ENCODE assay signal across 12 cellular contexts in the genomic region with DNA sequence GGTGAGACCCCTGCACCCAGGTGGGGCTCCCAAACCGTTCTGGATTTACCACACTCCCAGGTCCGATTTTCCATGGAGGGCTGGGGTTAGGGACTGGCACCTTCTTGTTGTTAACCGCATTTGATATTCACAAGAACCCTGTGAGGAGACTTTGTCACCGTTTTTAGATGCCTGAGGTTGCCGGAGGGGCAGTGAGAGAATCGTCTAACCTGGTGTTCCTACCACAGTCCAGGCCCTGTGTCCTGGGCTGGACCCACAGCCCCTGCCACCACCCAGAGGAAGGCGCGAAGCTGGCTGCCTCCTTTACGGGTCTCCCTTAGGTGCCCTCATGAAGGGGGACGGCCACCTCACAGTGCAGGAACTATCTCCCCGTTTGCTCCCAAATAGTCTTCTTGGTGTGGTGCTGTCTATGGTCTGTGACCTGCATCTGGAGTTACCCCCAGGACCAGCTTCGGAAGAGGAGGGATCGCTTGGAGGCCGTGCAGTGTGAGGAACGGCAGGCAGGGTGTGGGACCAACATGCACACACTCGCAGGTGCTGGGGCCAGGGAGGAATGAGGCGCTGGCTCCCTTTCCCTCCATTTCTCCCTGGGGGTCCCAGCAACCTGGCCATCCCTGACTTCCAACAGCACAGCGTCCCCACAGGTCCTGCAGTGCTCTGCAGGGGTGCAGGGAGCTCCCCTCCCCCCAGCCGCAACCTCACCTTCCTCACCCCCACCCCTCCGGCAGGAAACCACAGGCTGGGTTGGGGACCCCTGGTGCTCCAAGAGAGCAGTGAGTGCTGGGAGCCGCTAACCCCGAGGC. TPM values are rescaled to one million over a fixed set of nuclear protein-coding genes. Genes with fewer than 3 reads are reported as not detected.
DNase-seq lines count a peak whose midpoint lies in the region; ATAC-seq and TF ChIP-seq lines count a peak whose summit lies in the region.
"Had no signal": no experiment of that assay in that cellular context is flagged by ENCODE, and none has a peak within 500 bp of the region (broad histone marks: within the 10 kb centered on the region; RNA-seq: fewer than 3 reads in every experiment).

No MANE protein-coding gene starts in this region.

- POLR2A ChIA-PET in CD4-positive, alpha-beta memory T cell (lab: Charles Lee; ENCODE audit: partially characterized antibody), result no interaction called here

- CTCF ChIA-PET in CD4-positive, alpha-beta memory T cell (lab: Charles Lee; ENCODE audit: partially characterized antibody), result no interaction called here

- H4K5ac ChIP-seq in H9 (ENCODE audit: insufficient read length, low read depth, low read length), result no peak overlapping the region

- no peak overlapping the region for H3K27ac Mint-ChIP-seq in CD4-positive, alpha-beta memory T cell
- H3K27ac Mint-ChIP-seq in H9, result no peak overlapping the region
- H3K27ac Mint-ChIP-seq in central memory CD8-positive, alpha-beta T cell (ENCODE audit: low read depth), result no peak overlapping the region
- no peak overlapping the region for H3K27ac Mint-ChIP-seq in nephron progenitor cell

- no peak overlapping the region for H3K14ac ChIP-seq in H9 (ENCODE audit: insufficient read depth, low read length)

- TF ChIP-seq CTCF in H9 (conservative IDR thresholded peaks at IDR 0.05), result peak; percentile 64
- peak; percentile 48 for TF ChIP-seq CTCF in nephron progenitor cell (IDR thresholded peaks at IDR 0.05)
- peak in 1 of 6 experiments; percentile 21 for TF ChIP-seq CTCF in thyroid gland (IDR thresholded peaks at IDR 0.05)

- DNase-seq in CD4-positive, alpha-beta memory T cell, result no peak
- DNase-seq in H9, result peak; percentile 81
- no peak for DNase-seq in central memory CD8-positive, alpha-beta T cell (ENCODE audit: low spot score in 2 of 2)
- DNase-seq in nephron progenitor cell, result no peak
- DNase-seq in thyroid gland, result no peak
- DNase-seq in inferior parietal cortex (ENCODE audit: extremely low spot score), result no peak
- DNase-seq in SKM-1 treated with dmso at 0.1 percent for 144 hours (lab: John Stamatoyannopoulos, UW; ENCODE audit: unreplicated experiment), result no peak
- DNase-seq: mesenchymal stem cell, NCI-H510A, small intestine had no signal

- H3K27me3 ChIP-seq in CD4-positive, alpha-beta memory T cell (ENCODE audit: insufficient read depth, low read length), result peaks cover 41% of the 10 kb centered on the region
- H3K27me3 ChIP-seq in H9 (ENCODE audit: insufficient read depth, low read length) (peaks cover 92% of the 10 kb centered on the region), thyroid gland (peaks cover 77% of the 10 kb centered on the region)

- no peak overlapping the region for H3T11ph ChIP-seq in H9 (ENCODE audit: low read length)

- no peak for TF ChIP-seq POLR2A in thyroid gland (IDR thresholded peaks at IDR 0.05)

- no peak overlapping the region for H2BK120ac ChIP-seq in H9 (ENCODE audit: low read depth, low read length, poor library complexity, severe bottlenecking)

- H3K79me2 ChIP-seq in H9 (ENCODE audit: insufficient read depth, low read length), result no peaks in the 10 kb centered on the region

- H3K9me3 Mint-ChIP-seq in CD4-positive, alpha-beta memory T cell, result no peaks in the 10 kb centered on the region
- peaks cover 4 to 10% of the 10 kb centered on the region in 2 experiments; a peak in 3 of 5 replicates for H3K9me3 Mint-ChIP-seq in H9
- no peaks in the 10 kb centered on the region for H3K9me3 Mint-ChIP-seq in central memory CD8-positive, alpha-beta T cell
- no peaks in the 10 kb centered on the region for H3K9me3 Mint-ChIP-seq in nephron progenitor cell

- peaks cover 30% of the 10 kb centered on the region for H3K4me1 ChIP-seq in CD4-positive, alpha-beta memory T cell (ENCODE audit: insufficient read depth, low read length)
- H3K4me1 ChIP-seq in H9 (ENCODE audit: insufficient read depth, low read length), result 0 out of 2 replicates have a peak, but pooled peaks cover 2% of the 10 kb centered on the region
- H3K4me1 ChIP-seq in thyroid gland, result peaks cover 22 to 55% of the 10 kb centered on the region in 2 donors

- peaks cover 60 to 62% of the 10 kb centered on the region in 2 donors for H3K27me3 Mint-ChIP-seq in CD4-positive, alpha-beta memory T cell
- H3K27me3 Mint-ChIP-seq in H9 (ENCODE audit: low read depth) (peaks cover 100% of the 10 kb centered on the region), nephron progenitor cell (ENCODE audit: low read depth, poor library complexity) (peaks cover 100% of the 10 kb centered on the region)
- peaks cover 91% of the 10 kb centered on the region for H3K27me3 Mint-ChIP-seq in central memory CD8-positive, alpha-beta T cell

- H2BK12ac ChIP-seq in H9 (ENCODE audit: insufficient read length, low read depth, low read length), result no peak overlapping the region

- H3K9ac ChIP-seq in H9 (ENCODE audit: extremely low read depth, insufficient read length, low read length), result no peak overlapping the region

- no peak overlapping the region for H3K4ac ChIP-seq in H9 (ENCODE audit: low read depth, low read length)

- WGBS in H9 (ENCODE audit: extremely low coverage, insufficient read length, low lambda C conversion rate), result no CpG with 5 or more reads among the region's 22 CpGs
- WGBS in thyroid gland, 2 donors, result 9 to 15% methylated on average over 11 to 21 of the region's 22 CpGs

- peak overlapping the region in 7 of 8 donors; percentile 29 to 72 (median 57) for H3K4me3 Mint-ChIP-seq in CD4-positive, alpha-beta memory T cell
- H3K4me3 Mint-ChIP-seq in H9, result peak overlapping the region in 1 of 2 experiments; percentile 74; a peak in 3 of 5 replicates
- peak overlapping the region; percentile 45 for H3K4me3 Mint-ChIP-seq in central memory CD8-positive, alpha-beta T cell
- peak overlapping the region; percentile 20 for H3K4me3 Mint-ChIP-seq in nephron progenitor cell

- H3K36me3 Mint-ChIP-seq in CD4-positive, alpha-beta memory T cell, result no peaks in the 10 kb centered on the region
- H3K36me3 Mint-ChIP-seq in H9 (ENCODE audit: insufficient read depth in 1 of 3, low read depth in 3 of 3) (peaks cover 0 to 4% (median 1%) of the 10 kb centered on the region in 3 experiments; a peak in 3 of 7 replicates), nephron progenitor cell (ENCODE audit: low read depth) (no peaks in the 10 kb centered on the region)
- H3K36me3 Mint-ChIP-seq in central memory CD8-positive, alpha-beta T cell (ENCODE audit: insufficient read depth), result no peaks in the 10 kb centered on the region

- no peaks in the 10 kb centered on the region for H3K36me3 ChIP-seq in CD4-positive, alpha-beta memory T cell (ENCODE audit: insufficient read depth, low read length)
- H3K36me3 ChIP-seq in thyroid gland, result no peaks in the 10 kb centered on the region

- peaks cover 10 to 52% (median 35%) of the 10 kb centered on the region in 4 donors for H3K4me1 Mint-ChIP-seq in CD4-positive, alpha-beta memory T cell
- H3K4me1 Mint-ChIP-seq in H9 (peaks cover 41 to 60% of the 10 kb centered on the region in 2 experiments), nephron progenitor cell (peaks cover 55% of the 10 kb centered on the region)
- peaks cover 18% of the 10 kb centered on the region for H3K4me1 Mint-ChIP-seq in central memory CD8-positive, alpha-beta T cell

- H3K9me3 ChIP-seq in CD4-positive, alpha-beta memory T cell (ENCODE audit: control insufficient read depth in 1 of 2, low read length in 2 of 2), result no peaks in the 10 kb centered on the region
- H3K9me3 ChIP-seq in H9 (ENCODE audit: control insufficient read depth, low read depth, low read length), result no peaks in the 10 kb centered on the region
- no peaks in the 10 kb centered on the region for H3K9me3 ChIP-seq in thyroid gland

- H3K79me1 ChIP-seq in H9 (ENCODE audit: insufficient read depth, low read depth, low read length, poor library complexity, severe bottlenecking), result no peaks in the 10 kb centered on the region

- no peak overlapping the region for H2BK15ac ChIP-seq in H9 (ENCODE audit: low read depth, low read length)

- peaks cover 2% of the 10 kb centered on the region for H4K20me1 ChIP-seq in H9 (ENCODE audit: control insufficient read depth, insufficient read depth, insufficient read length)

- H3K23ac ChIP-seq in H9 (ENCODE audit: insufficient read length, low read depth, low read length), result no peak overlapping the region

- ATAC-seq in central memory CD8-positive, alpha-beta T cell (replicated peaks; ENCODE audit: extremely low read depth, poor library complexity, severe bottlenecking), result no peak
- no peak for ATAC-seq in GM21367 (IDR thresholded peaks at IDR 0.05; ENCODE audit: unreplicated experiment)

- intact Hi-C loops in CD4-positive, alpha-beta memory T cell (cut with micrococcal nuclease), result no loop called here
- intact Hi-C loops in thyroid gland (cut with DNase I), result no loop called here

- no peak overlapping the region for H2BK5ac ChIP-seq in H9 (ENCODE audit: insufficient read length, low read length)

- H3K4me2 ChIP-seq in H9 (ENCODE audit: insufficient read depth, insufficient read length, low read length), result peak overlapping the region; percentile 23

- H2BK20ac ChIP-seq in H9 (ENCODE audit: low read depth, low read length, poor library complexity, severe bottlenecking), result no peak overlapping the region

- no peak overlapping the region for H3K4me3 ChIP-seq in CD4-positive, alpha-beta memory T cell (ENCODE audit: low read length in 2 of 2)
- no peak overlapping the region for H3K4me3 ChIP-seq in thyroid gland (replicated peaks in 1 of 3)

- peaks cover 11% of the 10 kb centered on the region for H3K23me2 ChIP-seq in H9 (ENCODE audit: insufficient read length, low read depth, low read length, poor library complexity, severe bottlenecking)

- no peak overlapping the region for H3K56ac ChIP-seq in H9 (ENCODE audit: insufficient read length, low read depth, low read length)

- no peak overlapping the region for H3K18ac ChIP-seq in H9 (ENCODE audit: insufficient read length, low read depth, low read length)

- H4K91ac ChIP-seq in H9 (ENCODE audit: insufficient read length, low read depth, low read length), result no peak overlapping the region

- H4K8ac ChIP-seq in H9 (replicated peaks; ENCODE audit: insufficient read length, low read depth, low read length), result no peak overlapping the region

- H2AFZ ChIP-seq in H9 (ENCODE audit: low read length), result no peak overlapping the region

- no peak overlapping the region for H3K27ac ChIP-seq in CD4-positive, alpha-beta memory T cell (ENCODE audit: low read depth, low read length)
- H3K27ac ChIP-seq in H9 (ENCODE audit: insufficient read length, low read depth, low read length) (no peak overlapping the region), thyroid gland (no peak overlapping the region)

- H2AK5ac ChIP-seq in H9 (ENCODE audit: insufficient read length, low read length), result no peak overlapping the region

RNA-seq across cellular contexts. Expression of gene SIM2, which starts 7.0 kb away (rescaled TPM):
- not detected for total RNA-seq in CD4-positive, alpha-beta memory T cell
- under 1 TPM; 0.05 to 0.07 TPM for polyA plus RNA-seq in CD4-positive, alpha-beta memory T cell
- total RNA-seq in H9 (2021) (not detected in 2 replicates), thyroid gland (not detected)
- total RNA-seq: frontal cortex had no signal
